Comparison of ENCODE assay signal across 17 cellular contexts in the genomic region with DNA sequence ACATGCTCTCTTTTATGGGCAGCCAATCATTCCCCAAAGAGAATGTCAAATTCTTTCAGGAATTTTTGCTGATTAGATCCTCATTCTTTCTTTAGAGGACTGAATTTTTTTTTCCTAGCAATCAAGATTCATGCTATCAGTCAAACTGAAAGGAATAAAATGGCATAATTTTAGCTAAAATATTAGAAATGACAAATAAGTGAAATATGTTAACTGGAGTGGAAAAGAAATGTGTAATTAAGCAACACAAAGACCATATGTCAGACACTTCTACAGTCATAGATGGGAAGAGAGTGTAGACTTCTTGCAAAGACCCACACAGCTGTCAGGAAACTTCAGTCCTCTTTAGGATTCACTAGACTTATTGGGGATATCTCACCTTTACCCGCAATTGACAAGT.
"Had no signal": no experiment of that assay in that cellular context is flagged by ENCODE, and none has a peak within 500 bp of the region (broad histone marks: within the 10 kb centered on the region; RNA-seq: fewer than 3 reads in every experiment).

No MANE protein-coding gene starts in this region.

- ATAC-seq: esophagus mucosa; heart left ventricle; naive thymus-derived CD4-positive, alpha-beta T cell; psoas muscle had no signal

- H3K4me1 ChIP-seq: heart left ventricle, psoas muscle, suprapubic skin, thyroid gland, upper lobe of left lung, vagina had no signal

- H3K27me3 ChIP-seq: heart left ventricle, neutrophil, sigmoid colon, suprapubic skin, thyroid gland, upper lobe of left lung, vagina had no signal

- H3K27ac Mint-ChIP-seq: naive thymus-derived CD4-positive, alpha-beta T cell; nephron progenitor cell had no signal

- H3K9me3 Mint-ChIP-seq: nephron progenitor cell had no signal

- H3K36me3 Mint-ChIP-seq: naive thymus-derived CD4-positive, alpha-beta T cell had no signal

- H3K27ac ChIP-seq: heart left ventricle, neutrophil, psoas muscle, sigmoid colon, suprapubic skin, thyroid gland, upper lobe of left lung, vagina had no signal

- DNase-seq: effector memory CD4-positive, alpha-beta T cell; heart left ventricle; hippocampal formation; kidney glomerular epithelial cell; naive thymus-derived CD4-positive, alpha-beta T cell; nephron progenitor cell; psoas muscle; sigmoid colon; small intestine; stimulated activated CD4-positive, alpha-beta T cell treated with anti-CD3 and anti-CD28 coated beads, Interleukin-12 subunit alpha, Interleukin-12 subunit beta, amount 100 ng/mL, for 4 hours; stimulated activated naive CD4-positive, alpha-beta T cell treated with Interleukin-2 at 50 U/mL for 16 hours; thyroid gland; upper lobe of left lung had no signal

- H3K36me3 ChIP-seq: heart left ventricle, neutrophil, sigmoid colon, suprapubic skin, thyroid gland, upper lobe of left lung, vagina had no signal

- H3K4me3 Mint-ChIP-seq: naive thymus-derived CD4-positive, alpha-beta T cell; nephron progenitor cell had no signal

- H3K9me3 ChIP-seq: heart left ventricle, psoas muscle, sigmoid colon, suprapubic skin, thyroid gland, upper lobe of left lung, vagina had no signal

- H3K4me1 Mint-ChIP-seq: naive thymus-derived CD4-positive, alpha-beta T cell; nephron progenitor cell had no signal

- H3K4me3 ChIP-seq: heart left ventricle, psoas muscle, sigmoid colon, suprapubic skin, thyroid gland, upper lobe of left lung, vagina had no signal
